8 cellular contexts compared by ENCODE assay signal in the genomic region with DNA sequence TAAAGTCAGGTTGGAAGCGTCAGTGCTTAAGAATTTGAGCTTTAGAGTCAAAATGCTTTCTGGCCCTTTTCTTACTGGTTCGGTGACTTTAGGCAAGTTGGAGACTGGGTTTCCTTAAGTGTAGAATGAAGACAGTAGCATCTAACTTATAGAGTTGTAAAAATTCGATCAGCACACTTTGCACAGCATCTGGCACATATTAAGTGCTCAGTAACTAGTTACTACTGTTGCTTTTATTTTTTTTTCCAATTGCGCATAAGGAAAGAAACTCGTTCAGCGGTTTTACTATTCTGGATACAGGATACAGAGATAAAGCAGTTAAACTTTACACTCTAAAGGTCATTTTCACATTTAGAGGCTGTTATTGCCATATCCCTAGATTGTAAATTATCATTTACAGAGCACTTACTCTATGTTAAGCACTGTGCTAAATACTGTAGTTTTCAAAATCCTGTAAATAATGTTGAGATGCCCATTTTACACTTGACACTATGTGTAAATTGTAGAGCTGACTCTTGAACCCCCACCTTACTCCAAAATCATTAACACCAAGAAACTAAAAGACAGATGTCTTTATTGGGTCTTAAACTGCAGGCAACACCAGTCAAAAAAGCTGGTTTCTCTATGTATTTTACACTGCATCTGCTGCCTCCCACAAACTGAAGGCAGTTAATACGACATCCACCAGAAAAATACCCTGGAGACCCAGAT. TPM values are rescaled to one million over a fixed set of nuclear protein-coding genes. Genes with fewer than 3 reads are reported as not detected.
DNase-seq lines count a peak whose midpoint lies in the region; ATAC-seq and TF ChIP-seq lines count a peak whose summit lies in the region.

No MANE protein-coding gene starts in this region.

- H3K9ac ChIP-seq in adipocyte (ENCODE audit: low read length): peak overlapping the region; percentile 96

- H3K36me3 ChIP-seq in adipocyte (ENCODE audit: control insufficient read depth, insufficient read depth, low read length, severe bottlenecking): peaks cover 47% of the 10 kb centered on the region
- peaks cover 30 to 36% of the 10 kb centered on the region in 2 donors for H3K36me3 ChIP-seq in thyroid gland

- intact Hi-C loops in activated CD4-positive, alpha-beta T cell treated with anti-CD3 and anti-CD28 coated beads, Interleukin-2, amount 10 ng/mL, durations not matched to agents 24 days and 14 days (cut with micrococcal nuclease): loop anchor here (1.0 to 5.0 kb wide), 7 partner anchors 35 to 255 kb away; a partner anchor contains a TSS
- intact Hi-C loops in thyroid gland (cut with DNase I): loop anchor here (10.0 kb wide), 1 partner anchor 235 kb away; no protein-coding TSS in a partner anchor

- H3K36me3 Mint-ChIP-seq in activated CD4-positive, alpha-beta T cell treated with anti-CD3 and anti-CD28 coated beads, Interleukin-2, amount 10 ng/mL, durations not matched to agents 24 days and 14 days (ENCODE audit: low read depth): peaks cover 54% of the 10 kb centered on the region

- H3K4me1 ChIP-seq in adipocyte (ENCODE audit: control insufficient read depth, insufficient read depth, low read length) (peaks cover 42% of the 10 kb centered on the region), thyroid gland (peaks cover 4 to 19% of the 10 kb centered on the region in 2 donors)

- H3K4me3 ChIP-seq in adipocyte (ENCODE audit: low read length) (peak overlapping the region; percentile 90), thyroid gland (replicated peaks in 1 of 3) (peak overlapping the region; percentile 66 to 88 (median 68))

- H3K4me3 Mint-ChIP-seq in activated CD4-positive, alpha-beta T cell treated with anti-CD3 and anti-CD28 coated beads, Interleukin-2, amount 10 ng/mL, durations not matched to agents 24 days and 14 days: peak overlapping the region; percentile 91

- DNase-seq in activated CD4-positive, alpha-beta T cell treated with anti-CD3 and anti-CD28 coated beads, Interleukin-2, amount 10 ng/mL, durations not matched to agents 24 days and 14 days: no peak
- DNase-seq in activated CD4-positive, alpha-beta T cell treated with anti-CD3 and anti-CD28 coated beads, Interleukin-2, amount 50 U/mL, for 48 hours: no peak
- DNase-seq in adipocyte (ENCODE audit: low read depth): no peak
- DNase-seq in left lobe of liver (ENCODE audit: low spot score): no peak
- DNase-seq in thyroid gland: no peak
- DNase-seq in mesenteric fat pad (ENCODE audit: low spot score): no peak
- DNase-seq in CD1c-positive myeloid dendritic cell (ENCODE audit: extremely low spot score): no peak
- DNase-seq in HT-29 (ENCODE audit: low spot score): no peak

- peak; percentile 1 for ATAC-seq in left lobe of liver

- H3K27ac ChIP-seq in thyroid gland: peak overlapping the region in 2 of 3 donors; percentile 78 to 85

- peak overlapping the region; percentile 98 for H3K27ac Mint-ChIP-seq in activated CD4-positive, alpha-beta T cell treated with anti-CD3 and anti-CD28 coated beads, Interleukin-2, amount 10 ng/mL, durations not matched to agents 24 days and 14 days

- H3K27me3 ChIP-seq in adipocyte (replicated peaks; ENCODE audit: control insufficient read depth, insufficient read depth, low read length) (no peaks in the 10 kb centered on the region), thyroid gland (no peaks in the 10 kb centered on the region)

- TF ChIP-seq CTCF in thyroid gland (IDR thresholded peaks at IDR 0.05): no peak

- H3K27me3 Mint-ChIP-seq in activated CD4-positive, alpha-beta T cell treated with anti-CD3 and anti-CD28 coated beads, Interleukin-2, amount 10 ng/mL, durations not matched to agents 24 days and 14 days: no peaks in the 10 kb centered on the region

- TF ChIP-seq POLR2A in thyroid gland (IDR thresholded peaks at IDR 0.05): no peak

- WGBS in thyroid gland, 2 donors: 18 to 21% methylated on average over 7 of the region's 7 CpGs

- no peaks in the 10 kb centered on the region for H3K9me3 Mint-ChIP-seq in activated CD4-positive, alpha-beta T cell treated with anti-CD3 and anti-CD28 coated beads, Interleukin-2, amount 10 ng/mL, durations not matched to agents 24 days and 14 days

- H3K4me1 Mint-ChIP-seq in activated CD4-positive, alpha-beta T cell treated with anti-CD3 and anti-CD28 coated beads, Interleukin-2, amount 10 ng/mL, durations not matched to agents 24 days and 14 days: peaks cover 41% of the 10 kb centered on the region

- H3K9me3 ChIP-seq in adipocyte (ENCODE audit: control insufficient read depth, low read length): no peaks in the 10 kb centered on the region
- no peaks in the 10 kb centered on the region for H3K9me3 ChIP-seq in thyroid gland

RNA-seq across cellular contexts. Expression of a gene that starts 0.9 kb away (rescaled TPM):
- 82.3 and 94.9 TPM in 2 replicates for total RNA-seq in activated CD4-positive, alpha-beta T cell treated with anti-CD3 and anti-CD28 coated beads, Interleukin-2, amount 10 ng/mL, durations not matched to agents 24 days and 14 days
- 103 TPM for total RNA-seq in left lobe of liver
- 100 to 1,000 TPM in 3 of 4 donors, 10 to 100 TPM in 1; 64.7 to 402 (median 229) TPM for total RNA-seq in thyroid gland
- total RNA-seq in mesenteric fat pad: 141 TPM
- 653 and 669 TPM in 2 replicates for total RNA-seq in HT-29 (2014; rRNA removed; shearing (Covaris generic))

RNA-seq across cellular contexts. Expression of a gene that starts 0.9 kb away (rescaled TPM):
- total RNA-seq in activated CD4-positive, alpha-beta T cell treated with anti-CD3 and anti-CD28 coated beads, Interleukin-2, amount 10 ng/mL, durations not matched to agents 24 days and 14 days: 41.3 and 42.8 TPM in 2 replicates
- 60.9 TPM for total RNA-seq in left lobe of liver
- total RNA-seq in thyroid gland: 10 to 100 TPM; 21.1 to 45.5 (median 36.3) TPM
- 23.5 TPM for total RNA-seq in mesenteric fat pad
- 132 and 139 TPM in 2 replicates for total RNA-seq in HT-29 (2014; rRNA removed; shearing (Covaris generic))

RNA-seq across cellular contexts. Expression of a gene that starts 35.4 kb away (rescaled TPM):
- total RNA-seq in activated CD4-positive, alpha-beta T cell treated with anti-CD3 and anti-CD28 coated beads, Interleukin-2, amount 10 ng/mL, durations not matched to agents 24 days and 14 days: 317 and 318 TPM in 2 replicates
- total RNA-seq in left lobe of liver (42.3 TPM), thyroid gland (100 to 1,000 TPM in 3 of 4 donors, 10 to 100 TPM in 1; 80.6 to 166 (median 131) TPM), mesenteric fat pad (126 TPM)
- total RNA-seq in HT-29 (2014; rRNA removed; shearing (Covaris generic)): 390 and 417 TPM in 2 replicates

RNA-seq across cellular contexts. Expression of a gene that starts 35.4 kb away (rescaled TPM):
- total RNA-seq in activated CD4-positive, alpha-beta T cell treated with anti-CD3 and anti-CD28 coated beads, Interleukin-2, amount 10 ng/mL, durations not matched to agents 24 days and 14 days: 148 and 151 TPM in 2 replicates
- total RNA-seq in left lobe of liver (19.3 TPM), thyroid gland (10 to 100 TPM; 30.5 to 44.9 (median 35.7) TPM), mesenteric fat pad (73.4 TPM)
- 54.8 and 55.4 TPM in 2 replicates for total RNA-seq in HT-29 (2014; rRNA removed; shearing (Covaris generic))

RNA-seq across cellular contexts. Expression of a gene that starts 42.0 kb away (rescaled TPM):
- 352 and 354 TPM in 2 replicates for total RNA-seq in activated CD4-positive, alpha-beta T cell treated with anti-CD3 and anti-CD28 coated beads, Interleukin-2, amount 10 ng/mL, durations not matched to agents 24 days and 14 days
- total RNA-seq in left lobe of liver (102 TPM), thyroid gland (100 to 1,000 TPM; 315 to 475 (median 368) TPM), mesenteric fat pad (269 TPM)
- 390 and 396 TPM in 2 replicates for total RNA-seq in HT-29 (2014; rRNA removed; shearing (Covaris generic))
